ENCODE assay signal across 29 cellular contexts in the genomic region with DNA sequence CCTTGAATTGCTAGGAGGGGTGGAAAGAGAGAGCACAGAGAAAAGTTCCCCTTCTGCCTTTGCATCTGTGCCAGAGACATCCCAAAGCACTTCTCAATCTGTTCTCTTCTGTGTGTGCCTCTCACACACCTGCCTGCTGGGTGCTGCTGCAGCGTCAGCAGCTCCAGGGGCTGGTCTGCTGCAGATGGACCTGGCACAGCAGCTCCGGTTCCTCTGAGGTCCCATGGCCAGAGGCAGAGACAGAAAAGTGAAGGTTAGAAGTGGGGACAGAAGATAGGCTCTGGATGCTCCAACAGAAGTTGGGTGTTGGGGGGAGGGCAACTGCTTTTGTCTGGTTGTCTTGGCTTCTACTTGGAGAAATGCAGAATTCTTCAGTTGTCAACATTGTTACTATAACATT. TPM values are rescaled to one million over a fixed set of nuclear protein-coding genes. Genes with fewer than 3 reads are reported as not detected.
"Had no signal": no experiment of that assay in that cellular context is flagged by ENCODE, and none has a peak within 500 bp of the region (broad histone marks: within the 10 kb centered on the region; RNA-seq: fewer than 3 reads in every experiment).

No MANE protein-coding gene starts in this region.

- ATAC-seq: activated CD4-positive, alpha-beta T cell treated with anti-CD3 and anti-CD28 coated beads for 36 hours; activated CD4-positive, CD25-positive, alpha-beta regulatory T cell treated with anti-CD3 and anti-CD28 coated beads, Interleukin-2, amount 50 U/mL, for 24 hours; activated CD8-positive, alpha-beta T cell treated with anti-CD3 and anti-CD28 coated beads, Interleukin-2, amount 10 ng/mL, durations not matched to agents 7 days and 5 days; activated naive CD4-positive, alpha-beta T cell treated with anti-CD3 and anti-CD28 coated beads, Interleukin-2, amount 50 U/mL, for 72 hours; body of pancreas; Panc1; WTC11 had no signal

- H3K27ac Mint-ChIP-seq: activated CD4-positive, alpha-beta T cell treated with anti-CD3 and anti-CD28 coated beads for 36 hours; activated CD4-positive, alpha-beta T cell treated with anti-CD3 and anti-CD28 coated beads, Interleukin-2, amount 10 ng/mL, durations not matched to agents 7 days and 5 days; activated CD8-positive, alpha-beta T cell treated with anti-CD3 and anti-CD28 coated beads, Interleukin-2, amount 10 ng/mL, durations not matched to agents 7 days and 5 days; activated naive CD4-positive, alpha-beta T cell treated with anti-CD3 and anti-CD28 coated beads for 36 hours; activated naive CD4-positive, alpha-beta T cell treated with anti-CD3 and anti-CD28 coated beads, Interleukin-2, amount 50 U/mL, for 72 hours; activated T-cell treated with anti-CD3 and anti-CD28 coated beads, Interleukin-2, amount 50 U/mL, for 24 hours; activated T-helper 2 cell treated with anti-CD3 and anti-CD28 coated beads, Interferon-gamma antibody, Interleukin-2, Interleukin-4, amounts not matched to agents 10 μg/mL and 5 μg/mL and 100 μg/mL, durations not matched to agents 14 hours and 24 hours and 36 hours; IgD-negative memory B cell; T-helper 1 cell treated with Interleukin-12 subunit alpha and Interleukin-12 subunit beta and Interleukin-4 antibody, amounts not matched to agents 30 μg/mL and 1 μg/mL, for 36 hours; T-helper 2 cell treated with Interferon-gamma antibody and Interleukin-4, amounts not matched to agents 5 μg/mL and 100 μg/mL, for 36 hours; WTC11 had no signal

- H3K36me3 Mint-ChIP-seq: activated naive CD4-positive, alpha-beta T cell treated with anti-CD3 and anti-CD28 coated beads, Interleukin-2, amount 50 U/mL, for 72 hours; IgD-negative memory B cell; WTC11 had no signal

- H3K27ac ChIP-seq: adrenal gland, body of pancreas, SJSA1 had no signal

- H3K36me3 ChIP-seq: adrenal gland, SJSA1 had no signal

- H3K4me1 ChIP-seq: adrenal gland, body of pancreas had no signal

- H3K4me3 Mint-ChIP-seq: activated CD4-positive, alpha-beta T cell treated with anti-CD3 and anti-CD28 coated beads for 36 hours; activated CD4-positive, alpha-beta T cell treated with anti-CD3 and anti-CD28 coated beads, Interleukin-2, amount 10 ng/mL, durations not matched to agents 7 days and 5 days; activated CD8-positive, alpha-beta T cell treated with anti-CD3 and anti-CD28 coated beads, Interleukin-2, amount 10 ng/mL, durations not matched to agents 7 days and 5 days; activated naive CD4-positive, alpha-beta T cell treated with anti-CD3 and anti-CD28 coated beads for 36 hours; activated T-cell treated with anti-CD3 and anti-CD28 coated beads, Interleukin-2, amount 50 U/mL, for 24 hours; IgD-negative memory B cell; T-helper 1 cell treated with Interleukin-12 subunit alpha and Interleukin-12 subunit beta and Interleukin-4 antibody, amounts not matched to agents 30 μg/mL and 1 μg/mL, for 36 hours; T-helper 2 cell treated with Interferon-gamma antibody and Interleukin-4, amounts not matched to agents 5 μg/mL and 100 μg/mL, for 36 hours; WTC11 had no signal

- H3K4me3 ChIP-seq: adrenal gland, body of pancreas, SJSA1 had no signal

- H3K4me1 Mint-ChIP-seq: activated CD4-positive, alpha-beta T cell treated with anti-CD3 and anti-CD28 coated beads for 36 hours; activated CD4-positive, alpha-beta T cell treated with anti-CD3 and anti-CD28 coated beads, Interleukin-2, amount 10 ng/mL, durations not matched to agents 7 days and 5 days; IgD-negative memory B cell had no signal

- H3K27me3 Mint-ChIP-seq: activated CD4-positive, alpha-beta T cell treated with anti-CD3 and anti-CD28 coated beads for 36 hours; activated CD4-positive, alpha-beta T cell treated with anti-CD3 and anti-CD28 coated beads, Interleukin-2, amount 10 ng/mL, durations not matched to agents 7 days and 5 days; activated T-cell treated with anti-CD3 and anti-CD28 coated beads, Interleukin-2, amount 50 U/mL, for 24 hours had no signal

- H3K9me3 Mint-ChIP-seq: activated CD4-positive, alpha-beta T cell treated with anti-CD3 and anti-CD28 coated beads, Interleukin-2, amount 10 ng/mL, durations not matched to agents 7 days and 5 days; activated naive CD4-positive, alpha-beta T cell treated with anti-CD3 and anti-CD28 coated beads for 36 hours; activated naive CD4-positive, alpha-beta T cell treated with anti-CD3 and anti-CD28 coated beads, Interleukin-2, amount 50 U/mL, for 72 hours; activated T-cell treated with anti-CD3 and anti-CD28 coated beads, Interleukin-2, amount 50 U/mL, for 24 hours; activated T-helper 2 cell treated with anti-CD3 and anti-CD28 coated beads, Interferon-gamma antibody, Interleukin-2, Interleukin-4, amounts not matched to agents 10 μg/mL and 5 μg/mL and 100 μg/mL, durations not matched to agents 14 hours and 24 hours and 36 hours; T-helper 1 cell treated with Interleukin-12 subunit alpha and Interleukin-12 subunit beta and Interleukin-4 antibody, amounts not matched to agents 30 μg/mL and 1 μg/mL, for 36 hours; T-helper 2 cell treated with Interferon-gamma antibody and Interleukin-4, amounts not matched to agents 5 μg/mL and 100 μg/mL, for 36 hours; WTC11 had no signal

- H3K9ac ChIP-seq: SK-N-SH had no signal

- H3K9me3 ChIP-seq: adrenal gland, body of pancreas, SJSA1, SK-N-SH had no signal

- DNase-seq: activated CD4-positive, alpha-beta T cell treated with anti-CD3 and anti-CD28 coated beads for 36 hours; activated CD4-positive, alpha-beta T cell treated with anti-CD3 and anti-CD28 coated beads, Interleukin-2, amount 10 ng/mL, durations not matched to agents 7 days and 5 days; activated CD4-positive, alpha-beta T cell treated with anti-CD3 and anti-CD28 coated beads, Interleukin-2, amount 50 U/mL, for 48 hours; activated CD8-positive, alpha-beta T cell treated with anti-CD3 and anti-CD28 coated beads, Interleukin-2, amount 10 ng/mL, durations not matched to agents 7 days and 5 days; activated gamma-delta T cell; activated naive CD4-positive, alpha-beta T cell treated with anti-CD3 and anti-CD28 coated beads for 36 hours; activated T-cell treated with anti-CD3 and anti-CD28 coated beads, Interleukin-2, amount 50 U/mL, for 24 hours; adrenal gland; body of pancreas; central memory CD4-positive, alpha-beta T cell; Karpas-422; KBM-7; NCI-H1105; NCI-H1436; NCI-H1694; NCI-H2081 treated with DMSO at 0.1 percent for 48 hours; NCI-H510A treated with DMSO at 0.1 percent for 48 hours; SHP77 treated with DMSO at 0.1 percent for 48 hours; SK-N-SH had no signal

- H3K27me3 ChIP-seq: adrenal gland, body of pancreas, SJSA1 had no signal

- H3K4me2 ChIP-seq: SK-N-SH had no signal

RNA-seq across cellular contexts. Expression of a gene that starts 48.9 kb away (rescaled TPM):
- total RNA-seq: activated CD4-positive, alpha-beta T cell treated with anti-CD3 and anti-CD28 coated beads for 36 hours; activated CD4-positive, alpha-beta T cell treated with anti-CD3 and anti-CD28 coated beads, Interleukin-2, amount 10 ng/mL, durations not matched to agents 7 days and 5 days; activated CD8-positive, alpha-beta T cell treated with anti-CD3 and anti-CD28 coated beads, Interleukin-2, amount 10 ng/mL, durations not matched to agents 7 days and 5 days; activated naive CD4-positive, alpha-beta T cell treated with anti-CD3 and anti-CD28 coated beads for 36 hours; activated naive CD4-positive, alpha-beta T cell treated with anti-CD3 and anti-CD28 coated beads, Interleukin-2, amount 50 U/mL, for 72 hours; activated T-helper 2 cell treated with anti-CD3 and anti-CD28 coated beads, Interferon-gamma antibody, Interleukin-2, Interleukin-4, amounts not matched to agents 10 μg/mL and 5 μg/mL and 100 μg/mL, durations not matched to agents 14 hours and 24 hours and 36 hours; MCF 10A had no signal
